ENCODE assay signal across 8 cellular contexts in the genomic region with DNA sequence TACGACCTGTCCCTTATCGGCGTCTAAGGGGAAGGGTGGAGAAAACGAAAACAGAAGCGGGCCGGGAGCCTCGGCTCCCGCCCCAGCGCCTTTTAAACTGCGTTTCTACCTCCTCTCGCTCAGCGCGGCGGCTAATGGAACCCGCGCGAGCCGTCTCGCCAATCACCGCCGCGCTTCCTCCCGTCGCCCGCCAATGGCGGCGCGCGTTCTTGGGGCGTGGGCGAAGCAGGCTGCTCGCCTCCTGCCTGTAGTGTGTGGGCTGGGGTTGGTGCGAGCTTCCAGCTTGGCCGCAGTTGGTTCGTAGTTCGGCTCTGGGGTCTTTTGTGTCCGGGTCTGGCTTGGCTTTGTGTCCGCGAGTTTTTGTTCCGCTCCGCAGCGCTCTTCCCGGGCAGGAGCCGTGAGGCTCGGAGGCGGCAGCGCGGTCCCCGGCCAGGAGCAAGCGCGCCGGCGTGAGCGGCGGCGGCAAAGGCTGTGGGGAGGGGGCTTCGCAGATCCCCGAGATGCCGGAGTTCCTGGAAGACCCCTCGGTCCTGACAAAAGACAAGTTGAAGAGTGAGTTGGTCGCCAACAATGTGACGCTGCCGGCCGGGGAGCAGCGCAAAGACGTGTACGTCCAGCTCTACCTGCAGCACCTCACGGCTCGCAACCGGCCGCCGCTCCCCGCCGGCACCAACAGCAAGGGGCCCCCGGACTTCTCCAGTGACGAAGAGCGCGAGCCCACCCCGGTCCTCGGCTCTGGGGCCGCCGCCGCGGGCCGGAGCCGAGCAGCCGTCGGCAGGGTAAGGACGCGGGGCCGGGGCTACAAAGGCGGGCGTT. TPM values are rescaled to one million over a fixed set of nuclear protein-coding genes. Genes with fewer than 3 reads are reported as not detected.
DNase-seq lines count a peak whose midpoint lies in the region; ATAC-seq, FAIRE-seq and TF ChIP-seq lines count a peak whose summit lies in the region.

A gene with protein sequence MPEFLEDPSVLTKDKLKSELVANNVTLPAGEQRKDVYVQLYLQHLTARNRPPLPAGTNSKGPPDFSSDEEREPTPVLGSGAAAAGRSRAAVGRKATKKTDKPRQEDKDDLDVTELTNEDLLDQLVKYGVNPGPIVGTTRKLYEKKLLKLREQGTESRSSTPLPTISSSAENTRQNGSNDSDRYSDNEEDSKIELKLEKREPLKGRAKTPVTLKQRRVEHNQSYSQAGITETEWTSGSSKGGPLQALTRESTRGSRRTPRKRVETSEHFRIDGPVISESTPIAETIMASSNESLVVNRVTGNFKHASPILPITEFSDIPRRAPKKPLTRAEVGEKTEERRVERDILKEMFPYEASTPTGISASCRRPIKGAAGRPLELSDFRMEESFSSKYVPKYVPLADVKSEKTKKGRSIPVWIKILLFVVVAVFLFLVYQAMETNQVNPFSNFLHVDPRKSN (plus strand): TSS at position 223 of the 816 bp plus-strand sequence. CDS start 278 bp downstream, at position 501.

- H3K9me3 Mint-ChIP-seq in activated naive CD4-positive, alpha-beta T cell treated with anti-CD3 and anti-CD28 coated beads, Interleukin-2, amount 10 ng/mL, durations not matched to agents 7 days and 5 days: no peaks in the 10 kb centered on the region

- H3K4me2 ChIP-seq in SK-N-SH: peak within 1 kb of the TSS; percentile 92

- no peaks in the 10 kb centered on the region; a peak in 1 of 4 replicates for H3K4me1 ChIP-seq in SK-N-SH (ENCODE audit: control insufficient read depth in 1 of 2, insufficient read depth in 2 of 2, low read depth in 1 of 2, low read length in 1 of 2)

- DNase-seq in GM10248 (ENCODE audit: extremely low spot score) (peak; percentile 93), NCI-H1092 (lab: John Stamatoyannopoulos, UW) (peak; percentile 80), SK-N-SH (peak; percentile 95), frontal cortex (ENCODE audit: low spot score in 2 of 2) (peak; percentile 81 to 84), non-pigmented ciliary epithelial cell (ENCODE audit: low read depth) (peak; percentile 68), substantia nigra (lab: John Stamatoyannopoulos, UW) (peak; percentile 30 to 90 (median 81))
- peak; percentile 93 for DNase-seq in activated naive CD4-positive, alpha-beta T cell treated with anti-CD3 and anti-CD28 coated beads, Interleukin-2, amount 10 ng/mL, durations not matched to agents 7 days and 5 days

- CTCF ChIA-PET in GM10248 (lab: Yijun Ruan, JAX): interaction anchor here (1.0 to 6.3 kb wide), 11 partner anchors 10 to 134 kb away, joined by 3 to 55 read pairs (median 5); no protein-coding TSS in a partner anchor
- CTCF ChIA-PET in SK-N-SH (lab: Yijun Ruan, JAX): interaction anchor here (0.5 to 6.1 kb wide), 19 partner anchors 8 to 483 kb away, joined by 3 to 37 read pairs (median 4); partner anchors contain the start of gene SLC25A3
- CTCF ChIA-PET in activated naive CD4-positive, alpha-beta T cell treated with anti-CD3 and anti-CD28 coated beads, Interleukin-2, amount 10 ng/mL, durations not matched to agents 7 days and 5 days (lab: Charles Lee): interaction anchor here (0.7 to 2.5 kb wide), 6 partner anchors 11 to 80 kb away, joined by 3 to 17 read pairs (median 4); no protein-coding TSS in a partner anchor

- no peaks in the 10 kb centered on the region for H3K27me3 ChIP-seq in SK-N-SH (ENCODE audit: insufficient read depth)

- peak within 1 kb of the TSS; percentile 81 for H2AFZ ChIP-seq in SK-N-SH (ENCODE audit: low read depth)

- ATAC-seq in HG02610 (IDR thresholded peaks at IDR 0.05; ENCODE audit: unreplicated experiment): peak; percentile 86

- H3K4me3 ChIP-seq in SK-N-SH (ENCODE audit: low read depth in 2 of 2, low read length in 1 of 2): peak within 1 kb of the TSS; percentile 77 to 92

- TF ChIP-seq CTCF in GM10248 (IDR thresholded peaks at IDR 0.05; ENCODE audit: control extremely low read depth, extremely low read depth, low read depth, missing control alignments) (no peak), SK-N-SH (IDR thresholded peaks at IDR 0.05) (no peak)

- peaks cover 44% of the 10 kb centered on the region for H3K36me3 Mint-ChIP-seq in activated naive CD4-positive, alpha-beta T cell treated with anti-CD3 and anti-CD28 coated beads, Interleukin-2, amount 10 ng/mL, durations not matched to agents 7 days and 5 days

- H3K27me3 Mint-ChIP-seq in activated naive CD4-positive, alpha-beta T cell treated with anti-CD3 and anti-CD28 coated beads, Interleukin-2, amount 10 ng/mL, durations not matched to agents 7 days and 5 days: peaks cover 3% of the 10 kb centered on the region

- H3F3A ChIP-seq in SK-N-SH (replicated peaks; ENCODE audit: insufficient read depth): peaks cover 5% of the 10 kb centered on the region

- H3K36me3 ChIP-seq in SK-N-SH (replicated peaks in 1 of 2; ENCODE audit: control insufficient read depth in 1 of 2, insufficient read depth in 2 of 2, low read length in 1 of 2): no peaks in the 10 kb centered on the region

- peak within 1 kb of the TSS; percentile 84 to 89 for H3K27ac ChIP-seq in SK-N-SH (ENCODE audit: low read depth in 2 of 2, low read length in 1 of 2)
- H3K27ac ChIP-seq in substantia nigra (ENCODE audit: low read depth, low read length, poor library complexity, severe bottlenecking): peak within 1 kb of the TSS; percentile 96

- H3K27ac Mint-ChIP-seq in activated naive CD4-positive, alpha-beta T cell treated with anti-CD3 and anti-CD28 coated beads, Interleukin-2, amount 10 ng/mL, durations not matched to agents 7 days and 5 days: peak within 1 kb of the TSS; percentile 100

- 0 out of 2 replicates have a peak, but pooled peaks cover 2% of the 10 kb centered on the region for H4K20me1 ChIP-seq in SK-N-SH (ENCODE audit: insufficient read depth)

- H3K79me2 ChIP-seq in SK-N-SH (ENCODE audit: insufficient read depth): peaks cover 80% of the 10 kb centered on the region

- TF ChIP-seq EP300 in SK-N-SH (IDR thresholded peaks at IDR 0.05; ENCODE audit: borderline replicate concordance in 1 of 2, low read depth in 1 of 2, low read length in 1 of 2): no peak

- under 1% methylated on average over 24 of the region's 93 CpGs for WGBS in SK-N-SH (ENCODE audit: low lambda C conversion rate)

- no peaks in the 10 kb centered on the region for H3K9me2 ChIP-seq in SK-N-SH

- POLR2A ChIA-PET in GM10248 (lab: Yijun Ruan, JAX) (interaction anchor here (0.5 to 1.3 kb wide), 4 partner anchors 12 to 1979 kb away, joined by 3 read pairs; partner anchors contain the start of genes APAF1 and IKBIP), SK-N-SH (lab: Yijun Ruan, JAX) (interaction anchor here (0.6 to 0.8 kb wide), 2 partner anchors 12 to 51 kb away, joined by 3 to 6 read pairs; no protein-coding TSS in a partner anchor)

- peak within 1 kb of the TSS; percentile 92 for H3K9ac ChIP-seq in SK-N-SH

- no peak for FAIRE-seq in frontal cortex (lab: Jason Lieb, UNC)

- TF ChIP-seq RAD21 in SK-N-SH (IDR thresholded peaks at IDR 0.05; ENCODE audit: low read length): no peak

- peaks cover 47% of the 10 kb centered on the region for H3K4me1 Mint-ChIP-seq in activated naive CD4-positive, alpha-beta T cell treated with anti-CD3 and anti-CD28 coated beads, Interleukin-2, amount 10 ng/mL, durations not matched to agents 7 days and 5 days

- no peaks in the 10 kb centered on the region for H3K9me3 ChIP-seq in SK-N-SH

- peak within 1 kb of the TSS; percentile 100 for H3K4me3 Mint-ChIP-seq in activated naive CD4-positive, alpha-beta T cell treated with anti-CD3 and anti-CD28 coated beads, Interleukin-2, amount 10 ng/mL, durations not matched to agents 7 days and 5 days

TF ChIP-seq in SK-N-SH, 30 proteins besides CTCF, POLR2A, EP300 and RAD21 (continues in another document):
- no peak for TF ChIP-seq RXRA (IDR thresholded peaks at IDR 0.05; ENCODE audit: borderline replicate concordance, low read depth)
- no peak for TF ChIP-seq JUND (IDR thresholded peaks at IDR 0.05)
- TF ChIP-seq POLR2AphosphoS5 (IDR thresholded peaks at IDR 0.05; ENCODE audit: low read depth, low read length): peak; percentile 85
- peak; percentile 15; the same call in 1 of the 2 replicates for TF ChIP-seq TCF12 (IDR thresholded peaks at IDR 0.05)
- no peak for TF ChIP-seq GATA2 (CRISPR knock-in tag; IDR thresholded peaks at IDR 0.05)
- peak; percentile 72 for TF ChIP-seq MAX (IDR thresholded peaks at IDR 0.05; ENCODE audit: low read depth)
- no peak for TF ChIP-seq RFX5 (IDR thresholded peaks at IDR 0.05; ENCODE audit: low read length)
- TF ChIP-seq TEAD4 (IDR thresholded peaks at IDR 0.05; ENCODE audit: borderline replicate concordance, insufficient read depth): no peak
- peak; percentile 80; the same call in 1 of the 2 replicates for TF ChIP-seq ZBTB33 (IDR thresholded peaks at IDR 0.05; ENCODE audit: borderline replicate concordance, low read depth)
- no peak for TF ChIP-seq FOXJ3 (CRISPR knock-in tag; IDR thresholded peaks at IDR 0.05)
- TF ChIP-seq USF2 (IDR thresholded peaks at IDR 0.05; ENCODE audit: borderline replicate concordance, low read depth, low read length): no peak

RNA-seq across cellular contexts. Expression of the gene that starts here (rescaled TPM):
- 20.8 and 22.1 TPM in 2 replicates for polyA plus RNA-seq in SK-N-SH (2012; rRNA removed)
- 26.7 and 28.2 TPM in 2 replicates for polyA plus RNA-seq in SK-N-SH (2012; cell fraction: cytosol; rRNA removed)
- 15.5 and 16.7 TPM in 2 replicates for polyA plus RNA-seq in SK-N-SH (2012; cell fraction: nucleus; rRNA removed)
- 146 TPM for total RNA-seq in frontal cortex

Comparison
In these comparisons a context has a peak if more than half of its experiments do, and no peak if none do; other contexts are left out.
1. Peak in every context shown above with its lines: DNase-seq, ATAC-seq, H3K4me3 ChIP-seq and H3K27ac ChIP-seq.